22 cellular contexts compared by ENCODE assay signal in the genomic region with DNA sequence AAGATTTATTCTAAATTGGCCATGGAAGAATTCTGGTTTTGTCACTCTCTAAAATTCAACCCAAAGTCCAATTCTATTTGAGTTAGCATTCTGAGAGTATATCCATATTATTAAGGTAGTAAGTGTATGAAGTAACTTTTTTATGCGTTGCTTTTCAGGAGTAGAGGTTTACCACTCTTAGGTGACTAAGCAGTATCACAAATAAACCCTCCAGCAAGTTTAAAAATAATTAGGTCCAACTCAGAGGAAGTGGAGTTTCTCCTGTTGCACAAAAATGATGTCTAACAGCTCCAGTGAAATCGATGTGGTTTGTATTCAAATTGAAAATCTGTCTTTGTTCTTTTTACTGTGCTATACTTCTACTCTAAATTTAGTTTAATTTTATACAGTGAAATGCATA. TPM values are rescaled to one million over a fixed set of nuclear protein-coding genes. Genes with fewer than 3 reads are reported as not detected.
A peak's percentile ranks its signal among the peaks of the same experiment; 100 is the strongest.
DNase-seq lines count a peak whose midpoint lies in the region; ATAC-seq, FAIRE-seq and TF ChIP-seq lines count a peak whose summit lies in the region.
"Had no signal": no experiment of that assay in that cellular context is flagged by ENCODE, and none has a peak within 500 bp of the region (broad histone marks: within the 10 kb centered on the region; RNA-seq: fewer than 3 reads in every experiment).

No MANE protein-coding gene starts in this region.

- DNase-seq in GM23248 (peak; percentile 7), M059J (ENCODE audit: low read depth) (peak; percentile 45), bronchial epithelial cell (ENCODE audit: low read depth) (peak; percentile 49), gastrocnemius medialis (no peak), mucosa of descending colon (no peak)
- DNase-seq: DND-41; GF-D8; Kasumi-1; MM.1S; NCI-H1092; NCI-H1436 treated with DMSO at 0.1 percent for 48 hours; NCI-H2029 treated with DMSO at 0.1 percent for 48 hours; NCI-H2171 treated with DMSO at 0.1 percent for 48 hours; NCI-H446; NK-92 treated with Interleukin-12 subunit alpha and Interleukin-12 subunit beta, amount 100 ng/mL, for 24 hours; OCI-M1; SJCRH30 had no signal

- 66 to 71% methylated on average over 2 of the region's 2 CpGs for WGBS in GM23248 (ENCODE audit: low coverage in 1 of 2, low lambda C conversion rate in 2 of 2, missing lambda C conversion rate in 2 of 2), 2 experiments

- in situ Hi-C loops in GM23248 (cut with MboI) = no loop called here
- in situ Hi-C loops in gastrocnemius medialis (cut with MboI; ENCODE audit: low sequenced_read_pairs in 4 of 4) = no loop called here

- H3F3A ChIP-seq in GM23248 (ENCODE audit: insufficient read depth) = no peaks in the 10 kb centered on the region

- H3K27ac ChIP-seq in GM23248 (no peak overlapping the region), gastrocnemius medialis (peak overlapping the region; percentile 41 to 64 (median 60))
- H3K27ac ChIP-seq: HL-60, SJCRH30 had no signal

- ATAC-seq in gastrocnemius medialis (no peak), GM18907 (IDR thresholded peaks at IDR 0.05; ENCODE audit: unreplicated experiment) (no peak), mucosa of descending colon (no peak), HG02970 (IDR thresholded peaks at IDR 0.05; ENCODE audit: low FRiP score, unreplicated experiment) (no peak)

- TF ChIP-seq CTCF in bronchial epithelial cell (IDR thresholded peaks at IDR 0.05; ENCODE audit: insufficient read depth, low read length, severe bottlenecking) (no peak), gastrocnemius medialis (IDR thresholded peaks at IDR 0.05 in 4 of 5, conservative IDR thresholded peaks at IDR 0.05 in 1 of 5) (no peak), mucosa of descending colon (IDR thresholded peaks at IDR 0.05) (no peak)

- no peak overlapping the region for H3K9ac ChIP-seq in GM23248

- H3K27me3 ChIP-seq in GM23248 (replicated peaks; ENCODE audit: insufficient read depth) = no peaks in the 10 kb centered on the region
- H3K27me3 ChIP-seq in bronchial epithelial cell (ENCODE audit: control insufficient read depth, insufficient read depth, low read length) = no peaks in the 10 kb centered on the region
- no peaks in the 10 kb centered on the region for H3K27me3 ChIP-seq in gastrocnemius medialis
- H3K27me3 ChIP-seq: SJCRH30 had no signal

- FAIRE-seq in bronchial epithelial cell (lab: Jason Lieb, UNC) = no peak
- FAIRE-seq: H1, HTR-8/SVneo had no signal

- intact Hi-C loops in gastrocnemius medialis (cut with DNase I; ENCODE audit: low total_unique reads) = no loop called here
- intact Hi-C loops in mucosa of descending colon (cut with DNase I, micrococcal nuclease) = no loop called here

- peaks cover 33% of the 10 kb centered on the region for H3K79me2 ChIP-seq in GM23248 (ENCODE audit: insufficient read depth)

- H3K4me2 ChIP-seq in GM23248 (ENCODE audit: unreplicated experiment) = no peak overlapping the region

- 0 out of 2 replicates have a peak, but pooled peaks cover 5% of the 10 kb centered on the region for H3K4me1 ChIP-seq in GM23248 (ENCODE audit: insufficient read depth)
- peaks cover 22 to 32% of the 10 kb centered on the region in 2 donors for H3K4me1 ChIP-seq in gastrocnemius medialis
- peaks cover 2% of the 10 kb centered on the region for H3K4me1 ChIP-seq in mucosa of descending colon (ENCODE audit: low read depth)
- H3K4me1 ChIP-seq: SJCRH30 had no signal

- H3K36me3 ChIP-seq in GM23248 (ENCODE audit: low read depth) (no peaks in the 10 kb centered on the region), bronchial epithelial cell (ENCODE audit: control insufficient read depth, insufficient read depth, low read length) (no peaks in the 10 kb centered on the region), gastrocnemius medialis (no peaks in the 10 kb centered on the region), mucosa of descending colon (ENCODE audit: low read depth) (no peaks in the 10 kb centered on the region)
- H3K36me3 ChIP-seq: SJCRH30 had no signal

- H3K9me2 ChIP-seq in GM23248 (ENCODE audit: insufficient read depth) = no peaks in the 10 kb centered on the region

- H3K9me3 ChIP-seq in GM23248 (ENCODE audit: low read depth) = no peaks in the 10 kb centered on the region
- H3K9me3 ChIP-seq in gastrocnemius medialis = no peaks in the 10 kb centered on the region
- H3K9me3 ChIP-seq in mucosa of descending colon = no peaks in the 10 kb centered on the region
- H3K9me3 ChIP-seq: SJCRH30 had no signal

- no peak overlapping the region for H2AFZ ChIP-seq in GM23248

- TF ChIP-seq POLR2A in gastrocnemius medialis (IDR thresholded peaks at IDR 0.05) = no peak

- H3K4me3 ChIP-seq in GM23248 (no peak overlapping the region), bronchial epithelial cell (ENCODE audit: low read depth, low read length) (no peak overlapping the region), gastrocnemius medialis (no peak overlapping the region), mucosa of descending colon (no peak overlapping the region)
- H3K4me3 ChIP-seq: SJCRH30 had no signal

- H4K20me1 ChIP-seq in GM23248 (ENCODE audit: insufficient read depth) = no peaks in the 10 kb centered on the region

RNA-seq across cellular contexts. Expression of gene SCML1, which starts 6.6 kb away (rescaled TPM):
- total RNA-seq in GM23248 (2014; rRNA removed; shearing (Covaris generic)) = 6.6 and 7.5 TPM in 2 replicates
- polyA plus RNA-seq in GM23248 (2016; fragmentation: Nextera tagmentation; extraction: Ambion mirVana) = 8.7 and 10.0 TPM in 2 replicates
- 10.3 and 16.7 TPM in 2 replicates for total RNA-seq in M059J (2014; rRNA removed; shearing (Covaris generic))
- total RNA-seq in bronchial epithelial cell (4.0 and 4.2 TPM in 2 replicates), gastrocnemius medialis (10 to 100 TPM in 1 of 4 donors, 1 to 10 TPM in 3; 5.6 to 29.0 (median 5.8) TPM), mucosa of descending colon (10 to 100 TPM in 2 of 3 donors, 1 to 10 TPM in 1; 9.9 to 12.9 (median 11.5) TPM)

Comparison
In these comparisons a context has a peak if more than half of its experiments do, and no peak if none do; other contexts are left out.
1. DNase-seq: peak in GM23248 (single experiment), M059J (single experiment) and bronchial epithelial cell (single experiment); none in gastrocnemius medialis (0 of 2) and mucosa of descending colon (0 of 3).